In genomic region chr1:151007853-151008243, GRCh38 we compare ENCODE assay signal across 9 cellular contexts. TPM values are rescaled to one million over a fixed set of nuclear protein-coding genes. Genes with fewer than 3 reads are reported as not detected.
DNase-seq lines count a peak whose midpoint lies in the region; ATAC-seq and TF ChIP-seq lines count a peak whose summit lies in the region.
"Had no signal": no experiment of that assay in that cellular context is flagged by ENCODE, and none has a peak within 500 bp of the region (broad histone marks: within the 10 kb centered on the region; RNA-seq: fewer than 3 reads in every experiment).

No MANE protein-coding gene starts in this region.

- CTCF ChIA-PET in activated naive CD4-positive, alpha-beta T cell treated with anti-CD3 and anti-CD28 coated beads for 36 hours (lab: Charles Lee): interaction anchor here (4.7 kb wide), 1 partner anchor 12 kb away, joined by 54 read pairs; no protein-coding TSS in a partner anchor

- intact Hi-C loops in activated naive CD4-positive, alpha-beta T cell treated with anti-CD3 and anti-CD28 coated beads for 36 hours (cut with micrococcal nuclease): loop anchor here (1.0 to 10.0 kb wide), 10 partner anchors 41 to 643 kb away; partner anchors contain the start of genes CTSS, GABPB2, GOLPH3L and PI4KB

- H3K27ac Mint-ChIP-seq in activated naive CD4-positive, alpha-beta T cell treated with anti-CD3 and anti-CD28 coated beads for 36 hours: peak overlapping the region; percentile 99
- H3K27ac Mint-ChIP-seq in memory B cell (peak overlapping the region; percentile 98), type B pancreatic cell (peak overlapping the region; percentile 97)

- H3K27me3 Mint-ChIP-seq in activated naive CD4-positive, alpha-beta T cell treated with anti-CD3 and anti-CD28 coated beads for 36 hours (ENCODE audit: low read depth): no peaks in the 10 kb centered on the region
- H3K27me3 Mint-ChIP-seq in memory B cell (no peaks in the 10 kb centered on the region), type B pancreatic cell (no peaks in the 10 kb centered on the region)

- H3K4me1 Mint-ChIP-seq in activated naive CD4-positive, alpha-beta T cell treated with anti-CD3 and anti-CD28 coated beads for 36 hours (ENCODE audit: low read depth): peaks cover 61% of the 10 kb centered on the region
- H3K4me1 Mint-ChIP-seq in memory B cell: peaks cover 40% of the 10 kb centered on the region
- H3K4me1 Mint-ChIP-seq in type B pancreatic cell (ENCODE audit: unreplicated experiment): peaks cover 50% of the 10 kb centered on the region

- H3K4me3 Mint-ChIP-seq in activated naive CD4-positive, alpha-beta T cell treated with anti-CD3 and anti-CD28 coated beads for 36 hours: peak overlapping the region; percentile 92
- H3K4me3 Mint-ChIP-seq in memory B cell (peak overlapping the region; percentile 100), type B pancreatic cell (peak overlapping the region; percentile 92)

- H3K9me3 Mint-ChIP-seq in activated naive CD4-positive, alpha-beta T cell treated with anti-CD3 and anti-CD28 coated beads for 36 hours: no peaks in the 10 kb centered on the region
- H3K9me3 Mint-ChIP-seq in memory B cell: no peaks in the 10 kb centered on the region
- no peaks in the 10 kb centered on the region for H3K9me3 Mint-ChIP-seq in type B pancreatic cell

- peaks cover 2% of the 10 kb centered on the region for H3K36me3 Mint-ChIP-seq in activated naive CD4-positive, alpha-beta T cell treated with anti-CD3 and anti-CD28 coated beads for 36 hours (ENCODE audit: low read depth)
- peaks cover 2% of the 10 kb centered on the region for H3K36me3 Mint-ChIP-seq in memory B cell
- H3K36me3 Mint-ChIP-seq in type B pancreatic cell: peaks cover 4% of the 10 kb centered on the region

- peak; percentile 0 for ATAC-seq in memory B cell (ENCODE audit: low read depth)
- no peak for ATAC-seq in HG03442 (IDR thresholded peaks at IDR 0.05; ENCODE audit: unreplicated experiment)

- no peak for DNase-seq in activated naive CD4-positive, alpha-beta T cell treated with anti-CD3 and anti-CD28 coated beads for 36 hours
- no peak for DNase-seq in activated naive CD4-positive, alpha-beta T cell treated with Interleukin-2 at 50 U/mL for 16 hours
- peak in 1 of 2 donors; percentile 22 for DNase-seq in memory B cell (ENCODE audit: low spot score in 2 of 2)
- no peak for DNase-seq in type B pancreatic cell (ENCODE audit: extremely low spot score, unreplicated experiment)
- DNase-seq in stimulated activated CD4-positive, alpha-beta T cell treated with anti-CD3 and anti-CD28 coated beads, Interleukin-4, amount 100 ng/mL, for 24 hours: no peak
- no peak for DNase-seq in activated CD8-positive, alpha-beta memory T cell treated with anti-CD3 and anti-CD28 coated beads for 24 hours

- H3K27ac ChIP-seq in angular gyrus (ENCODE audit: low read depth, low read length): peak overlapping the region; percentile 98

- TF ChIP-seq CTCF in type B pancreatic cell (conservative IDR thresholded peaks at IDR 0.05): no peak

RNA-seq across cellular contexts. Expression of gene PRUNE1, which starts 0.4 kb away (rescaled TPM):
- 10 to 100 TPM; 13.3 to 15.9 TPM for total RNA-seq in activated naive CD4-positive, alpha-beta T cell treated with anti-CD3 and anti-CD28 coated beads for 36 hours
- total RNA-seq in type B pancreatic cell (ENCODE audit: low replicate concordance): 16.3 and 20.4 TPM in 2 replicates

RNA-seq across cellular contexts. Expression of gene MINDY1, which starts 1.1 kb away (rescaled TPM):
- 10 to 100 TPM; 14.6 to 15.1 TPM for total RNA-seq in activated naive CD4-positive, alpha-beta T cell treated with anti-CD3 and anti-CD28 coated beads for 36 hours
- total RNA-seq in type B pancreatic cell (ENCODE audit: low replicate concordance): 28.5 and 38.8 TPM in 2 replicates

RNA-seq across cellular contexts. Expression of gene ANXA9, which starts 25.8 kb away (rescaled TPM):
- not detected for total RNA-seq in activated naive CD4-positive, alpha-beta T cell treated with anti-CD3 and anti-CD28 coated beads for 36 hours
- 5.8 and 9.5 TPM in 2 replicates for total RNA-seq in type B pancreatic cell (ENCODE audit: low replicate concordance)
- total RNA-seq: lung microvascular endothelial cell had no signal

RNA-seq across cellular contexts. Expression of gene BNIPL, which starts 28.5 kb away (rescaled TPM):
- total RNA-seq in activated naive CD4-positive, alpha-beta T cell treated with anti-CD3 and anti-CD28 coated beads for 36 hours: 1 to 10 TPM; 1.1 to 1.3 TPM
- 27.7 and 70.3 TPM in 2 replicates for total RNA-seq in type B pancreatic cell (ENCODE audit: low replicate concordance)

RNA-seq across cellular contexts. Expression of gene CERS2, which starts 33.2 kb away (rescaled TPM):
- total RNA-seq in activated naive CD4-positive, alpha-beta T cell treated with anti-CD3 and anti-CD28 coated beads for 36 hours: 100 to 1,000 TPM; 130 to 135 TPM
- total RNA-seq in type B pancreatic cell (ENCODE audit: low replicate concordance): 129 and 181 TPM in 2 replicates
